In the genomic region with DNA sequence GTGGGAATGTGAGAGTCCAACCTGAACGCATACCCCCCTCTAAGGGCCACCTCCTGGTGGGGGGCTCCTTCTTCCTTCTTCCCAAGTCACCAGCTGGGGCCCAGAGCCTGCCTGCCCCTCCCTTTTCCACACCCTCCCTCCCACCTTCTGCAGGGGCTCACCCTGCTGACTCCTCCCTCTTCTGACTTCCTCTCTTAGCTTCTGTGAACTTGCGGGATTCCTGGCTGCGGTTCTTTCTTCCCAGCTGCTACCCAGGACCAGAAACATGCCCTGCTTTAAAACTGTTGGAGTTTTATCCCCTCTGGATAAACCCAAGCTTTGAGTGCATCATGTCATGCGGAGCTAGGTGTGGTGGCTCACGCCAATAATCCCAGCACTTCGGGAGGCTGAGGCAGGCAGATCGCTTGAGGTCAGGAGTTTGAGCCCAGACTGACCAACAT, we compare ENCODE assay signal across 1 cellular context.
TF ChIP-seq lines count a peak whose summit lies in the region.

No MANE protein-coding gene starts in this region.

TF ChIP-seq in GM12878, 131 proteins besides CTCF, POLR2A, EP300 and RAD21:
- TF ChIP-seq SPI1 (IDR thresholded peaks at IDR 0.05; ENCODE audit: borderline replicate concordance, insufficient read depth, low read depth, low read length) (peak; percentile 48; the same call in 1 of the 2 replicates), E2F8 (IDR thresholded peaks at IDR 0.05; ENCODE audit: low read depth, partially characterized antibody) (no peak)
